9 cellular contexts compared by ENCODE assay signal in genomic region chr4:77418333-77418732, GRCh38.
DNase-seq lines count a peak whose midpoint lies in the region; ATAC-seq and TF ChIP-seq lines count a peak whose summit lies in the region.
"Had no signal": no experiment of that assay in that cellular context is flagged by ENCODE, and none has a peak within 500 bp of the region (broad histone marks: within the 10 kb centered on the region; RNA-seq: fewer than 3 reads in every experiment).

No MANE protein-coding gene starts in this region.

- no peak overlapping the region for H3K9ac ChIP-seq in KMS-11

- H3K4me3 ChIP-seq in KMS-11 (IDR thresholded peaks at IDR 0.05; ENCODE audit: insufficient read depth, low read depth, low read length) (no peak overlapping the region), astrocyte of the spinal cord (ENCODE audit: low read depth, low read length) (no peak overlapping the region), osteoblast (ENCODE audit: insufficient read depth, low read length) (no peak overlapping the region)

- ATAC-seq in left cardiac atrium (no peak), Right ventricle myocardium superior (ENCODE audit: poor library complexity) (no peak)

- intact Hi-C loops in left cardiac atrium (cut with DNase I) (no loop called here), Right ventricle myocardium superior (cut with DNase I) (no loop called here)

- H3K4me1 ChIP-seq in KMS-11 (ENCODE audit: low read depth, poor library complexity, severe bottlenecking) (no peaks in the 10 kb centered on the region), osteoblast (ENCODE audit: insufficient read depth, low read length) (no peaks in the 10 kb centered on the region)

- DNase-seq in NCI-H345 (lab: John Stamatoyannopoulos, UW) (peak; percentile 28), NCI-H345 treated with DMSO at 0.1 percent for 48 hours (lab: John Stamatoyannopoulos, UW; ENCODE audit: unreplicated experiment) (no peak), astrocyte of the spinal cord (ENCODE audit: low read depth, low spot score) (no peak), osteoblast (ENCODE audit: insufficient read length, low spot score, missing footprints) (peak; percentile 61), left cardiac atrium (no peak), Right ventricle myocardium superior (no peak)
- DNase-seq in stimulated activated CD4-positive, alpha-beta T cell treated with anti-CD3 and anti-CD28 coated beads, Interleukin-12 subunit alpha, Interleukin-12 subunit beta, amount 100 ng/mL, for 4 hours: no peak
- DNase-seq: NCI-H446 treated with DMSO at 0.1 percent for 48 hours had no signal

- H3K4me2 ChIP-seq in KMS-11: no peak overlapping the region
- H3K4me2 ChIP-seq in osteoblast (ENCODE audit: insufficient read depth, low read length): no peak overlapping the region

- H3K79me2 ChIP-seq in KMS-11 (ENCODE audit: insufficient read depth, low read depth) (no peaks in the 10 kb centered on the region), osteoblast (ENCODE audit: insufficient read depth, low read length) (no peaks in the 10 kb centered on the region)

- H3K27ac ChIP-seq in KMS-11: no peak overlapping the region
- no peak overlapping the region for H3K27ac ChIP-seq in osteoblast (ENCODE audit: low read depth, low read length)

- H3K36me3 ChIP-seq in KMS-11 (ENCODE audit: insufficient read depth) (no peaks in the 10 kb centered on the region), osteoblast (ENCODE audit: insufficient read depth, low read length) (no peaks in the 10 kb centered on the region)

- TF ChIP-seq CTCF in KMS-11 (conservative IDR thresholded peaks at IDR 0.05; ENCODE audit: low read depth, low read length): peak; percentile 28; the same call in 1 of the 2 replicates
- peak; percentile 17 for TF ChIP-seq CTCF in astrocyte of the spinal cord (IDR thresholded peaks at IDR 0.05; ENCODE audit: low read depth, low read length)
- peak; percentile 37 for TF ChIP-seq CTCF in osteoblast (IDR thresholded peaks at IDR 0.05; ENCODE audit: extremely low read depth, low read depth, low read length)

- H3K27me3 ChIP-seq in KMS-11 (ENCODE audit: insufficient read depth, low read depth) (no peaks in the 10 kb centered on the region), osteoblast (ENCODE audit: insufficient read depth, low read length) (peaks cover 3% of the 10 kb centered on the region)

- H3K9me3 ChIP-seq in osteoblast (ENCODE audit: low read depth, low read length): no peaks in the 10 kb centered on the region

- no peaks in the 10 kb centered on the region for H4K20me1 ChIP-seq in KMS-11 (ENCODE audit: insufficient read depth)
- H4K20me1 ChIP-seq in osteoblast (ENCODE audit: insufficient read depth, low read length): no peaks in the 10 kb centered on the region

- no peak overlapping the region for H2AFZ ChIP-seq in KMS-11 (ENCODE audit: low read depth)
- H2AFZ ChIP-seq in osteoblast (ENCODE audit: low read length): no peak overlapping the region

- in situ Hi-C loops in astrocyte of the spinal cord (cut with HindIII; ENCODE audit: low sequenced_read_pairs): no loop called here

Comparison
In these comparisons a context has a peak if more than half of its experiments do, and no peak if none do; other contexts are left out.
1. DNase-seq: peak in NCI-H345 (single experiment) and osteoblast (single experiment); none in NCI-H345 treated with DMSO at 0.1 percent for 48 hours (single experiment), astrocyte of the spinal cord (single experiment), left cardiac atrium (single experiment), stimulated activated CD4-positive, alpha-beta T cell treated with anti-CD3 and anti-CD28 coated beads, Interleukin-12 subunit alpha, Interleukin-12 subunit beta, amount 100 ng/mL, for 4 hours (single experiment) and Right ventricle myocardium superior (single experiment).
2. Peak in every context shown above with its lines, with median percentiles within 50 percentile points of each other: CTCF ChIP-seq.